In the genomic region with DNA sequence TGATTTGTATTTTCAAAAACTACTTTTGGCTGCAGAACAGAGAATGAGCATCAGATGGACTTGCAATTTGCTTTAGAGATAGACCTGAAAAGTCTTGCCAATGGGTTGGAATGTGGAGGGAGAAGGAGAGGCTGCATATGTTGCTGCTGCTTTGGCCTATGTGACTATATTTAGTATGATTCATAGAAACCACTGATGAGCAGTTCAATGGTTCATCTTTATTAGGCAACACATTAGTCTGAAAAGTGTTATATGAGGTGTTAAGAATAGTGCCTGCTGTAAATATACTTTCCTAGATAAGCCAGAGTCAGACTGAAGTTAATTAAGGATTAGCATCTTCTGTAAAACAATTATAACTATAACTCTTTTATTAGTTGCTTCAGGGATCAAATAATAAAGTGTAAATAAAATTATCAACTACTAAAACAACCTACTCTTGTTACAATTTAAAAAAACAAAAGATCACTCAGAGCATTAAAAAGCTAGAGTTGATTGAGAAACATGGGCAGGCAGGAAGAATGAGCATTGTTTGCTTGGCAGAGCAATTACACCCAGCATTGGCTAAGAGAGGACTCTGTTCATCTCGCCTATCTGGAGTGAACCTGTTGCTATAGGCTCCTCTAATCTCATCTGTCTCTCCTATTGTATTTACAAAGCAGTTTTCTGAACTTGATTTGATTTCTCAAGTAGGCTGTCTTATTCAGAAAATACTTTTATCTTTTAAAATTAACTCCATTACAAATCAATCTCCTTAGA, we compare ENCODE assay signal across 12 cellular contexts. TPM values are rescaled to one million over a fixed set of nuclear protein-coding genes. Genes with fewer than 3 reads are reported as not detected.
DNase-seq lines count a peak whose midpoint lies in the region; ATAC-seq, FAIRE-seq and TF ChIP-seq lines count a peak whose summit lies in the region.
"Had no signal": no experiment of that assay in that cellular context is flagged by ENCODE, and none has a peak within 500 bp of the region (broad histone marks: within the 10 kb centered on the region; RNA-seq: fewer than 3 reads in every experiment).

No MANE protein-coding gene starts in this region.

- TF ChIP-seq CTCF in PC-3 (conservative IDR thresholded peaks at IDR 0.05; ENCODE audit: low read depth, low read length) (no peak), fibroblast of mammary gland (conservative IDR thresholded peaks at IDR 0.05; ENCODE audit: control insufficient read depth, insufficient read depth, low read depth, low read length) (no peak), mesothelial cell of epicardium (IDR thresholded peaks at IDR 0.05; ENCODE audit: unreplicated experiment) (no peak)

- H3K9me3 Mint-ChIP-seq in activated CD8-positive, alpha-beta memory T cell treated with anti-CD3 and anti-CD28 coated beads, Interleukin-2, amount 10 ng/mL, durations not matched to agents 7 days and 5 days (ENCODE audit: low read depth): no peaks in the 10 kb centered on the region
- H3K9me3 Mint-ChIP-seq in mesothelial cell of epicardium: no peaks in the 10 kb centered on the region
- H3K9me3 Mint-ChIP-seq: activated CD4-positive, alpha-beta memory T cell treated with anti-CD3 and anti-CD28 coated beads, Interleukin-2, amount 10 ng/mL, durations not matched to agents 7 days and 5 days had no signal

- H3K4me2 ChIP-seq in PC-3 (ENCODE audit: low read length): no peak overlapping the region

- no peaks in the 10 kb centered on the region for H4K20me1 ChIP-seq in PC-3 (ENCODE audit: low read length)

- WGBS in small intestine, 3 donors: 18 to 64% (median 24%) methylated on average over 1 of the region's 1 CpG

- H3K4me1 ChIP-seq in PC-3 (ENCODE audit: insufficient read depth, low read length) (peaks cover 11% of the 10 kb centered on the region), small intestine (ENCODE audit: control insufficient read depth in 2 of 2, insufficient read depth in 1 of 2, low read depth in 1 of 2, low read length in 1 of 2) (no peaks in the 10 kb centered on the region)
- H3K4me1 ChIP-seq: uterus had no signal

- no peak for DNase-seq in activated CD8-positive, alpha-beta memory T cell treated with anti-CD3 and anti-CD28 coated beads, Interleukin-2, amount 10 ng/mL, durations not matched to agents 7 days and 5 days
- DNase-seq in activated CD8-positive, alpha-beta memory T cell treated with anti-CD3 and anti-CD28 coated beads, Interleukin-2, amount 50 U/mL, for 4 hours: no peak
- peak; percentile 57 for DNase-seq in PC-3
- DNase-seq in fibroblast of mammary gland (ENCODE audit: low read depth): peak; percentile 70
- peak; percentile 59 for DNase-seq in small intestine
- no peak for DNase-seq in mesothelial cell of epicardium (ENCODE audit: low spot score in 2 of 2, unreplicated experiment in 2 of 2)
- no peak for DNase-seq in inferior parietal cortex (ENCODE audit: extremely low spot score)
- DNase-seq in cardiac septum (ENCODE audit: low spot score): no peak
- DNase-seq: activated CD4-positive, alpha-beta memory T cell treated with anti-CD3 and anti-CD28 coated beads, Interleukin-2, amount 10 ng/mL, durations not matched to agents 7 days and 5 days; C1 segment of cervical spinal cord; uterus had no signal

- H3F3A ChIP-seq in PC-3 (ENCODE audit: low read length, unreplicated experiment): no peaks in the 10 kb centered on the region

- H3K4me1 Mint-ChIP-seq in activated CD8-positive, alpha-beta memory T cell treated with anti-CD3 and anti-CD28 coated beads, Interleukin-2, amount 10 ng/mL, durations not matched to agents 7 days and 5 days: peaks cover 35% of the 10 kb centered on the region
- H3K4me1 Mint-ChIP-seq in mesothelial cell of epicardium: peaks cover 4% of the 10 kb centered on the region

- H3K9me3 ChIP-seq in PC-3 (ENCODE audit: low read length) (no peaks in the 10 kb centered on the region), small intestine (ENCODE audit: control insufficient read depth, low read depth) (no peaks in the 10 kb centered on the region)
- H3K9me3 ChIP-seq: uterus had no signal

- no peak overlapping the region for H2AFZ ChIP-seq in PC-3 (ENCODE audit: low read length)

- H3K27me3 ChIP-seq in PC-3 (ENCODE audit: low read length) (no peaks in the 10 kb centered on the region), small intestine (ENCODE audit: control insufficient read depth in 2 of 2, insufficient read depth in 2 of 2, low read length in 2 of 2) (no peaks in the 10 kb centered on the region)
- H3K27me3 ChIP-seq: uterus had no signal

- no peak overlapping the region for H3K27ac Mint-ChIP-seq in activated CD8-positive, alpha-beta memory T cell treated with anti-CD3 and anti-CD28 coated beads, Interleukin-2, amount 10 ng/mL, durations not matched to agents 7 days and 5 days
- H3K27ac Mint-ChIP-seq in mesothelial cell of epicardium: no peak overlapping the region
- H3K27ac Mint-ChIP-seq: activated CD4-positive, alpha-beta memory T cell treated with anti-CD3 and anti-CD28 coated beads, Interleukin-2, amount 10 ng/mL, durations not matched to agents 7 days and 5 days had no signal

- CTCF ChIA-PET in activated CD8-positive, alpha-beta memory T cell treated with anti-CD3 and anti-CD28 coated beads, Interleukin-2, amount 10 ng/mL, durations not matched to agents 7 days and 5 days (lab: Charles Lee): interaction anchor here (0.9 to 1.2 kb wide), 3 partner anchors 8 to 139 kb away, joined by 3 read pairs; no protein-coding TSS in a partner anchor
- CTCF ChIA-PET in PC-3 (lab: Charles Lee): no interaction called here

- FAIRE-seq in small intestine (lab: Jason Lieb, UNC): no peak

- H3K9ac ChIP-seq in PC-3 (ENCODE audit: low read length): 0 out of 2 replicates have a peak overlapping the region, but pooled peaks have one; percentile 15

- ATAC-seq in activated CD8-positive, alpha-beta memory T cell treated with anti-CD3 and anti-CD28 coated beads, Interleukin-2, amount 10 ng/mL, durations not matched to agents 7 days and 5 days: peak; percentile 33
- peak; percentile 82 for ATAC-seq in PC-3

- peaks cover 5% of the 10 kb centered on the region for H3K27me3 Mint-ChIP-seq in activated CD8-positive, alpha-beta memory T cell treated with anti-CD3 and anti-CD28 coated beads, Interleukin-2, amount 10 ng/mL, durations not matched to agents 7 days and 5 days
- no peaks in the 10 kb centered on the region for H3K27me3 Mint-ChIP-seq in mesothelial cell of epicardium (ENCODE audit: low read depth)

- intact Hi-C loops in PC-3 (cut with micrococcal nuclease) (no loop called here), cardiac septum (cut with DNase I) (loop anchor here (10.0 kb wide), 1 partner anchor 368 kb away; no protein-coding TSS in a partner anchor)

- H3K36me3 ChIP-seq in PC-3 (ENCODE audit: low read depth, low read length): no peaks in the 10 kb centered on the region
- no peaks in the 10 kb centered on the region for H3K36me3 ChIP-seq in small intestine (ENCODE audit: control insufficient read depth in 2 of 2, insufficient read depth in 2 of 2, low read length in 2 of 2)
- H3K36me3 ChIP-seq: uterus had no signal

- peaks cover 6% of the 10 kb centered on the region for H3K36me3 Mint-ChIP-seq in activated CD8-positive, alpha-beta memory T cell treated with anti-CD3 and anti-CD28 coated beads, Interleukin-2, amount 10 ng/mL, durations not matched to agents 7 days and 5 days
- no peaks in the 10 kb centered on the region for H3K36me3 Mint-ChIP-seq in mesothelial cell of epicardium

- no peaks in the 10 kb centered on the region for H3K9me2 ChIP-seq in PC-3 (replicated peaks; ENCODE audit: low read length)

- peak overlapping the region; percentile 47 for H3K27ac ChIP-seq in PC-3 (ENCODE audit: low read length)
- no peak overlapping the region for H3K27ac ChIP-seq in small intestine (ENCODE audit: low read depth in 1 of 2, low read length in 1 of 2)
- H3K27ac ChIP-seq: uterus had no signal

- no peaks in the 10 kb centered on the region for H3K79me2 ChIP-seq in PC-3 (ENCODE audit: low read length)

- H3K4me3 ChIP-seq in PC-3 (ENCODE audit: low read length) (no peak overlapping the region), fibroblast of mammary gland (ENCODE audit: control insufficient read depth, low read depth, low read length) (no peak overlapping the region), small intestine (ENCODE audit: low read depth in 1 of 2, low read length in 2 of 2) (no peak overlapping the region)
- H3K4me3 ChIP-seq: uterus had no signal

- POLR2A ChIA-PET in PC-3 (lab: Charles Lee; ENCODE audit: unreplicated experiment): interaction anchor here (0.5 kb wide), 1 partner anchor 53 kb away, joined by 3 read pairs; no protein-coding TSS in a partner anchor

- no TSS peak for BruUV-seq in PC-3 (replicated peaks; lab: Mats Ljungman, UMichigan)

- no peak overlapping the region for H3K4me3 Mint-ChIP-seq in activated CD8-positive, alpha-beta memory T cell treated with anti-CD3 and anti-CD28 coated beads, Interleukin-2, amount 10 ng/mL, durations not matched to agents 7 days and 5 days
- H3K4me3 Mint-ChIP-seq in mesothelial cell of epicardium: no peak overlapping the region
- H3K4me3 Mint-ChIP-seq: activated CD4-positive, alpha-beta memory T cell treated with anti-CD3 and anti-CD28 coated beads, Interleukin-2, amount 10 ng/mL, durations not matched to agents 7 days and 5 days had no signal

RNA-seq across cellular contexts. Expression of a gene that starts 36.3 kb away (rescaled TPM):
- under 1 TPM in 1 of 2 experiments, not detected in 1; 0.09 TPM for total RNA-seq in activated CD8-positive, alpha-beta memory T cell treated with anti-CD3 and anti-CD28 coated beads, Interleukin-2, amount 10 ng/mL, durations not matched to agents 7 days and 5 days
- total RNA-seq in PC-3 (2014; rRNA removed) (not detected in 2 replicates), mesothelial cell of epicardium (0.23 to 0.47 TPM in 2 of 3 replicates, not detected in the other), cardiac septum (0.16 TPM)
- not detected for polyA plus RNA-seq in small intestine
- total RNA-seq: pulmonary artery endothelial cell, uterus had no signal

Comparison
In these comparisons a context has a peak if more than half of its experiments do, and no peak if none do; other contexts are left out.
1. DNase-seq: peak in PC-3 (single experiment), fibroblast of mammary gland (single experiment) and small intestine (single experiment); none in activated CD8-positive, alpha-beta memory T cell treated with anti-CD3 and anti-CD28 coated beads, Interleukin-2, amount 10 ng/mL, durations not matched to agents 7 days and 5 days (single experiment), activated CD8-positive, alpha-beta memory T cell treated with anti-CD3 and anti-CD28 coated beads, Interleukin-2, amount 50 U/mL, for 4 hours (single experiment), mesothelial cell of epicardium (0 of 2), inferior parietal cortex (single experiment) and cardiac septum (single experiment).